In genomic region chr14:105636935-105637334, GRCh38 we compare ENCODE assay signal across 1 cellular context.
TF ChIP-seq lines count a peak whose summit lies in the region.

No MANE protein-coding gene starts in this region.

TF ChIP-seq in K562, 482 proteins besides CTCF, POLR2A, EP300 and RAD21 (continued from another document):
- TF ChIP-seq, protein P1, sequence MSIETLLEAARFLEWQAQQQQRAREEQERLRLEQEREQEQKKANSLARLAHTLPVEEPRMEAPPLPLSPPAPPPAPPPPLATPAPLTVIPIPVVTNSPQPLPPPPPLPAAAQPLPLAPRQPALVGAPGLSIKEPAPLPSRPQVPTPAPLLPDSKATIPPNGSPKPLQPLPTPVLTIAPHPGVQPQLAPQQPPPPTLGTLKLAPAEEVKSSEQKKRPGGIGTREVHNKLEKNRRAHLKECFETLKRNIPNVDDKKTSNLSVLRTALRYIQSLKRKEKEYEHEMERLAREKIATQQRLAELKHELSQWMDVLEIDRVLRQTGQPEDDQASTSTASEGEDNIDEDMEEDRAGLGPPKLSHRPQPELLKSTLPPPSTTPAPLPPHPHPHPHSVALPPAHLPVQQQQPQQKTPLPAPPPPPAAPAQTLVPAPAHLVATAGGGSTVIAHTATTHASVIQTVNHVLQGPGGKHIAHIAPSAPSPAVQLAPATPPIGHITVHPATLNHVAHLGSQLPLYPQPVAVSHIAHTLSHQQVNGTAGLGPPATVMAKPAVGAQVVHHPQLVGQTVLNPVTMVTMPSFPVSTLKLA (conservative IDR thresholded peaks at IDR 0.05), result no peak
- TF ChIP-seq ATF1 (CRISPR knock-in tag; IDR thresholded peaks at IDR 0.05), result no peak
- peak; percentile 67 for TF ChIP-seq ATF1 (tag; IDR thresholded peaks at IDR 0.05)
- TF ChIP-seq CREB1 (IDR thresholded peaks at IDR 0.05), result peak; percentile 65
- TF ChIP-seq CREB1 (CRISPR knock-in tag; IDR thresholded peaks at IDR 0.05), result peak; percentile 46
- no peak for TF ChIP-seq JUN (IDR thresholded peaks at IDR 0.05; ENCODE audit: borderline replicate concordance, low read depth, low read length)
- no peak for TF ChIP-seq JUN (CRISPR knock-in tag; IDR thresholded peaks at IDR 0.05; ENCODE audit: borderline replicate concordance)
- TF ChIP-seq NEUROD1 (IDR thresholded peaks at IDR 0.05; ENCODE audit: borderline replicate concordance, low read depth, low read length, partially characterized antibody), result no peak
- no peak for TF ChIP-seq XRCC3 (IDR thresholded peaks at IDR 0.05)
